Comparison of ENCODE assay signal across 8 cellular contexts in genomic region chr17:39623356-39623950, GRCh38. TPM values are rescaled to one million over a fixed set of nuclear protein-coding genes. Genes with fewer than 3 reads are reported as not detected.
DNase-seq lines count a peak whose midpoint lies in the region; ATAC-seq, FAIRE-seq and TF ChIP-seq lines count a peak whose summit lies in the region.

No MANE protein-coding gene starts in this region.

- no peaks in the 10 kb centered on the region for H3K9me3 Mint-ChIP-seq in activated B cell treated with CpG ODN at 0.5 μM for 24 hours

- H3K4me1 Mint-ChIP-seq in activated B cell treated with CpG ODN at 0.5 μM for 24 hours, result peaks cover 28% of the 10 kb centered on the region

- peaks cover 6 to 24% of the 10 kb centered on the region in 2 donors for H3K4me1 ChIP-seq in breast epithelium
- H3K4me1 ChIP-seq in kidney (ENCODE audit: control insufficient read depth in 1 of 2, insufficient read depth in 1 of 2, low read depth in 1 of 2, low read length in 2 of 2), result peaks cover 3 to 11% of the 10 kb centered on the region in 2 donors

- DNase-seq in Ammon's horn (ENCODE audit: low spot score), result peak; percentile 85
- DNase-seq in NCI-H2171 (lab: John Stamatoyannopoulos, UW), result peak; percentile 40
- DNase-seq in activated B cell treated with CpG ODN at 0.5 μM for 24 hours, result peak; percentile 89
- peak; percentile 80 to 90 for DNase-seq in breast epithelium (ENCODE audit: low spot score in 2 of 2)
- peak; percentile 94 for DNase-seq in kidney
- DNase-seq in stimulated activated CD4-positive, alpha-beta T cell treated with anti-CD3 and anti-CD28 coated beads, Interleukin-1b, Interleukin-23, amount 100 ng/mL, for 1 hour (ENCODE audit: low read depth in 2 of 2), result peak; percentile 60 to 88

- no peak overlapping the region for H3K27ac ChIP-seq in breast epithelium
- H3K27ac ChIP-seq in kidney (ENCODE audit: low read depth in 2 of 2, low read length in 2 of 2), result no peak overlapping the region

- H3K27me3 Mint-ChIP-seq in activated B cell treated with CpG ODN at 0.5 μM for 24 hours, result peaks cover 22% of the 10 kb centered on the region

- H3K4me3 ChIP-seq in breast epithelium, result no peak overlapping the region
- H3K4me3 ChIP-seq in kidney (ENCODE audit: low read length in 2 of 2), result no peak overlapping the region

- peaks cover 0 to 3% of the 10 kb centered on the region in 2 donors for H3K27me3 ChIP-seq in breast epithelium

- POLR2A ChIA-PET in activated B cell treated with CpG ODN at 0.5 μM for 24 hours (lab: Charles Lee), result interaction anchor here (0.7 to 3.5 kb wide), 8 partner anchors 72 to 357 kb away, joined by 3 to 17 read pairs (median 8); partner anchors contain the start of genes MIEN1 and PSMD3

- no peaks in the 10 kb centered on the region for H3K36me3 Mint-ChIP-seq in activated B cell treated with CpG ODN at 0.5 μM for 24 hours (ENCODE audit: low read depth)

- intact Hi-C loops in activated B cell treated with CpG ODN at 0.5 μM for 24 hours (cut with micrococcal nuclease) (loop anchor here (1.0 to 10.0 kb wide), 5 partner anchors 13 to 454 kb away; partner anchors contain the start of genes RPL19 and STARD3), breast epithelium (cut with DNase I; ENCODE audit: low total_unique reads) (loop anchor here (10.0 kb wide), 1 partner anchor 131 kb away; no protein-coding TSS in a partner anchor), kidney (cut with DNase I) (loop anchor here (10.0 kb wide), 1 partner anchor 79 kb away; no protein-coding TSS in a partner anchor)

- CTCF ChIA-PET in activated B cell treated with CpG ODN at 0.5 μM for 24 hours (lab: Charles Lee), result interaction anchor here (0.6 to 6.1 kb wide), 36 partner anchors 9 to 463 kb away, joined by 3 to 124 read pairs (median 4); partner anchors contain the start of genes IKZF3, MIEN1, PSMD3 and STARD3

- no peak for FAIRE-seq in kidney (lab: Jason Lieb, UNC)

- TF ChIP-seq POLR2A in breast epithelium (IDR thresholded peaks at IDR 0.05), result no peak

- ATAC-seq in GM21528 (IDR thresholded peaks at IDR 0.05; ENCODE audit: low FRiP score, unreplicated experiment) (peak; percentile 60), activated B cell treated with CpG ODN at 0.5 μM for 24 hours (ENCODE audit: low read depth) (peak; percentile 77), GM18858 (IDR thresholded peaks at IDR 0.05; ENCODE audit: unreplicated experiment) (no peak)

- no peak overlapping the region for H3K4me3 Mint-ChIP-seq in activated B cell treated with CpG ODN at 0.5 μM for 24 hours

- no peaks in the 10 kb centered on the region for H3K36me3 ChIP-seq in breast epithelium
- H3K36me3 ChIP-seq in kidney (ENCODE audit: control insufficient read depth in 1 of 2, insufficient read depth in 2 of 2, low read length in 2 of 2), result no peaks in the 10 kb centered on the region

- H3K27ac Mint-ChIP-seq in activated B cell treated with CpG ODN at 0.5 μM for 24 hours, result no peak overlapping the region

- H3K9me3 ChIP-seq in breast epithelium (no peaks in the 10 kb centered on the region), kidney (ENCODE audit: control insufficient read depth in 1 of 2, low read length in 2 of 2) (no peaks in the 10 kb centered on the region)

- TF ChIP-seq CTCF in activated B cell treated with CpG ODN at 0.5 μM for 24 hours (IDR thresholded peaks at IDR 0.05) (no peak), breast epithelium (IDR thresholded peaks at IDR 0.05) (peak; percentile 86 to 95 (median 88)), kidney (IDR thresholded peaks at IDR 0.05; ENCODE audit: borderline replicate concordance, extremely low read depth, insufficient read depth) (peak; percentile 95)

- H3K9ac ChIP-seq in kidney (ENCODE audit: low read length in 2 of 2), result no peak overlapping the region

RNA-seq across cellular contexts. Expression of gene PPP1R1B, which starts 3.3 kb away (rescaled TPM):
- total RNA-seq in activated B cell treated with CpG ODN at 0.5 μM for 24 hours, result not detected in 2 replicates
- total RNA-seq in breast epithelium, result 10 to 100 TPM; 22.6 to 71.3 (median 67.5) TPM
- 31.1 TPM for total RNA-seq in kidney
- polyA plus RNA-seq in kidney (ENCODE audit: insufficient read depth, low read depth, low replicate concordance), result 22.9 TPM

RNA-seq across cellular contexts. Expression of gene STARD3, which starts 13.5 kb away (rescaled TPM):
- total RNA-seq in activated B cell treated with CpG ODN at 0.5 μM for 24 hours (51.8 and 58.2 TPM in 2 replicates), breast epithelium (10 to 100 TPM; 37.0 to 43.9 (median 42.0) TPM), kidney (47.6 TPM)
- 32.1 TPM for polyA plus RNA-seq in kidney (ENCODE audit: insufficient read depth, low read depth, low replicate concordance)

RNA-seq across cellular contexts. Expression of gene NEUROD2, which starts 15.7 kb away (rescaled TPM):
- 0.02 TPM in 1 of 2 replicates, not detected in the other for total RNA-seq in activated B cell treated with CpG ODN at 0.5 μM for 24 hours
- total RNA-seq in breast epithelium, result not detected
- total RNA-seq in kidney, result not detected
- not detected for polyA plus RNA-seq in kidney (ENCODE audit: insufficient read depth, low read depth, low replicate concordance)

RNA-seq across cellular contexts. Expression of gene TCAP, which starts 41.7 kb away (rescaled TPM):
- total RNA-seq in activated B cell treated with CpG ODN at 0.5 μM for 24 hours (2.1 and 2.3 TPM in 2 replicates), breast epithelium (under 1 TPM; 0.48 to 0.73 (median 0.66) TPM), kidney (1.5 TPM)
- polyA plus RNA-seq in kidney (ENCODE audit: insufficient read depth, low read depth, low replicate concordance), result 1.7 TPM

RNA-seq across cellular contexts. Expression of gene PNMT, which starts 44.8 kb away (rescaled TPM):
- total RNA-seq in activated B cell treated with CpG ODN at 0.5 μM for 24 hours (not detected in 2 replicates), breast epithelium (1 to 10 TPM; 1.6 to 9.5 (median 5.1) TPM), kidney (8.2 TPM)
- 2.0 TPM for polyA plus RNA-seq in kidney (ENCODE audit: insufficient read depth, low read depth, low replicate concordance)

Comparison
In these comparisons a context has a peak if more than half of its experiments do, and no peak if none do; other contexts are left out.
1. DNase-seq: peak in every context shown above with its lines; median percentile 94 in kidney; 89 in activated B cell treated with CpG ODN at 0.5 μM for 24 hours; 85 in Ammon's horn; 85 in breast epithelium; 74 in stimulated activated CD4-positive, alpha-beta T cell treated with anti-CD3 and anti-CD28 coated beads, Interleukin-1b, Interleukin-23, amount 100 ng/mL, for 1 hour; 40 in NCI-H2171.
2. RNA of gene PPP1R1B, which starts 3.3 kb away (total RNA-seq): 22.6 to 71.3 TPM in breast epithelium and 31.1 TPM in kidney (single experiment); not detected in activated B cell treated with CpG ODN at 0.5 μM for 24 hours; every median in the first group is over 10 times any median in the second.